Comparison of ENCODE assay signal across 8 cellular contexts in genomic region chr19:39506944-39507714, GRCh38. TPM values are rescaled to one million over a fixed set of nuclear protein-coding genes. Genes with fewer than 3 reads are reported as not detected.
DNase-seq lines count a peak whose midpoint lies in the region; ATAC-seq, FAIRE-seq and TF ChIP-seq lines count a peak whose summit lies in the region.

No MANE protein-coding gene starts in this region.

- FAIRE-seq in GM12878 (lab: Jason Lieb, UNC): peak; percentile 23

- peak overlapping the region; percentile 94 for H3K4me2 ChIP-seq in GM12878 (ENCODE audit: control insufficient read depth, insufficient read depth)

- BruUV-seq in GM12878 (replicated peaks; lab: Mats Ljungman, UMichigan): no TSS peak

- 6% methylated on average over 76 of the region's 96 CpGs for WGBS in GM12878 (ENCODE audit: insufficient coverage, insufficient replicate concordance, low lambda C conversion rate, missing lambda C conversion rate)

- H3K27ac ChIP-seq in HUES6 (ENCODE audit: low read depth, low read length) (no peak overlapping the region; the same call in 1 of the 2 replicates), SK-N-MC (no peak overlapping the region), GM12878 (ENCODE audit: control insufficient read depth, insufficient read depth) (no peak overlapping the region)

- peaks cover 74% of the 10 kb centered on the region for H3K27me3 ChIP-seq in HUES6 (ENCODE audit: control insufficient read depth, insufficient read depth, low read length)
- H3K27me3 ChIP-seq in GM12878 (replicated peaks in 1 of 2; ENCODE audit: control insufficient read depth in 2 of 2, insufficient read depth in 2 of 2, low read length in 1 of 2): no peaks in the 10 kb centered on the region; a peak in 1 of 4 replicates

- H3K9me3 ChIP-seq in HUES6 (ENCODE audit: control insufficient read depth, insufficient read depth, low read depth, low read length) (no peaks in the 10 kb centered on the region), SK-N-MC (ENCODE audit: low read depth, low read length) (no peaks in the 10 kb centered on the region), GM12878 (replicated peaks; ENCODE audit: control insufficient read depth, insufficient read depth, low read length) (no peaks in the 10 kb centered on the region; the same call in 2 of the 3 replicates)

- H3K4me3 ChIP-seq in HUES6 (ENCODE audit: low read depth, low read length) (peak overlapping the region; percentile 89), SK-N-MC (peak overlapping the region; percentile 86), GM12878 (peak overlapping the region; percentile 64; the same call in 1 of the 2 replicates)

- 0 out of 2 replicates have a peak, but pooled peaks have one; percentile 35 for TF ChIP-seq POLR2A in GM12878 (IDR thresholded peaks at IDR 0.05; ENCODE audit: low read depth, low read length)

- no peak for TF ChIP-seq EP300 in GM12878 (IDR thresholded peaks at IDR 0.05; ENCODE audit: borderline replicate concordance in 1 of 2, control insufficient read depth in 1 of 2, low read depth in 2 of 2, low read length in 2 of 2)

- no peak for TF ChIP-seq RAD21 in GM12878 (IDR thresholded peaks at IDR 0.05; ENCODE audit: insufficient read depth, low read depth, low read length)

- no peaks in the 10 kb centered on the region for H3K79me2 ChIP-seq in GM12878 (ENCODE audit: control insufficient read depth, insufficient read depth, low read length)

- intact Hi-C loops in GM12878 (cut with micrococcal nuclease; ENCODE audit: unreplicated experiment): no loop called here

- DNase-seq in DMS79 treated with DMSO at 0.1 percent for 48 hours (lab: John Stamatoyannopoulos, UW) (peak; percentile 86), SK-N-MC (ENCODE audit: low read depth, low spot score) (no peak), GM12878 (ENCODE audit: low read depth, low spot score) (no peak), inferior parietal cortex (ENCODE audit: extremely low spot score) (peak; percentile 37), NCI-H1436 (lab: John Stamatoyannopoulos, UW) (no peak)
- DNase-seq in stimulated activated CD4-positive, alpha-beta T cell treated with anti-CD3 and anti-CD28 coated beads, Interleukin-2, amount 100 ng/mL, for 48 hours: peak; percentile 53 to 54

- in situ Hi-C loops in GM12878 (cut with MboI): no loop called here

- RAD21 ChIA-PET in GM12878 (lab: Charles Lee; ENCODE audit: unreplicated experiment): no interaction called here

- no peaks in the 10 kb centered on the region for H4K20me1 ChIP-seq in GM12878 (ENCODE audit: control insufficient read depth, insufficient read depth)

- POLR2A ChIA-PET in GM12878 (lab: Charles Lee): no interaction called here

- H2AFZ ChIP-seq in GM12878 (ENCODE audit: control insufficient read depth, low read depth, low read length): peak overlapping the region; percentile 89

- H3K4me1 ChIP-seq in HUES6 (ENCODE audit: control insufficient read depth, insufficient read depth, low read length): peaks cover 5% of the 10 kb centered on the region; the same call in 1 of the 2 replicates
- H3K4me1 ChIP-seq in GM12878 (ENCODE audit: control insufficient read depth, insufficient read depth, low read length): peaks cover 8% of the 10 kb centered on the region; the same call in 1 of the 2 replicates

- SMC1A ChIA-PET in GM12878 (lab: Charles Lee; ENCODE audit: uncharacterized antibody, unreplicated experiment): no interaction called here

- peak; percentile 81 for ATAC-seq in GM12878
- no peak for ATAC-seq in HG03135 (IDR thresholded peaks at IDR 0.05; ENCODE audit: unreplicated experiment)

- H3K9ac ChIP-seq in HUES6 (ENCODE audit: low read length) (peak overlapping the region; percentile 63), SK-N-MC (ENCODE audit: insufficient read length) (peak overlapping the region; percentile 23), GM12878 (ENCODE audit: control insufficient read depth, insufficient read depth, low read length) (peak overlapping the region; percentile 50; the same call in 1 of the 2 replicates)

- TF ChIP-seq CTCF in GM12878 (IDR thresholded peaks at IDR 0.05 in 2 of 3, conservative IDR thresholded peaks at IDR 0.05 in 1 of 3; ENCODE audit: control insufficient read depth in 2 of 3, extremely low read depth in 1 of 3, insufficient read depth in 1 of 3, low read depth in 3 of 3, low read length in 3 of 3): no peak

- H3K36me3 ChIP-seq in HUES6 (ENCODE audit: control insufficient read depth, insufficient read depth, low read length) (peaks cover 5% of the 10 kb centered on the region; the same call in 1 of the 2 replicates), SK-N-MC (ENCODE audit: insufficient read depth, low read length) (no peaks in the 10 kb centered on the region), GM12878 (ENCODE audit: control insufficient read depth in 2 of 2, insufficient read depth in 2 of 2, low read length in 1 of 2) (no peaks in the 10 kb centered on the region)

- CTCF ChIA-PET in GM12878 (lab: Yijun Ruan, JAX): interaction anchor here (1.0 to 1.8 kb wide), 3 partner anchors 8 to 67 kb away, joined by 3 to 4 read pairs (median 4); no protein-coding TSS in a partner anchor

RNA-seq across cellular contexts. Expression of gene SELENOV, which starts 7.8 kb away (rescaled TPM):
- not detected in 2 replicates for total RNA-seq in GM12878 (2013; cell fraction: nucleolus; rRNA removed)
- total RNA-seq in GM12878 (2014; rRNA removed) (not detected in 2 replicates), GM12878 (2014; rRNA removed; fragmentation: Illumina TruSeq; extraction: Trizol) (not detected in 2 replicates), GM12878 (2021) (not detected in 2 replicates)
- not detected for polyA plus RNA-seq in GM12878 (2011; ENCODE audit: low read depth)
- polyA plus RNA-seq in GM12878 (2011; rRNA removed) (not detected in 2 replicates), GM12878 (2014; fragmentation: Illumina TruSeq; extraction: Trizol) (not detected in 2 replicates), GM12878 (2014; fragmentation: Nextera tagmentation; extraction: Ambion mirVana) (not detected), GM12878 (2014; rRNA removed) (not detected in 2 replicates), GM12878 (2016; fragmentation: Nextera tagmentation; extraction: Ambion mirVana) (not detected)
- polyA plus RNA-seq in GM12878 (2011; cell fraction: cytosol; rRNA removed): not detected in 2 replicates
- not detected in 2 replicates for polyA plus RNA-seq in GM12878 (2011; cell fraction: nucleus; rRNA removed)
- not detected in 2 replicates for polyA plus RNA-seq in GM12878 (2012)
- polyA minus RNA-seq in GM12878 (2011; rRNA and poly(A)+ RNA removed): not detected in 2 replicates
- not detected in 2 replicates for polyA minus RNA-seq in GM12878 (2011; cell fraction: cytosol; rRNA and poly(A)+ RNA removed)
- not detected in 2 replicates for polyA minus RNA-seq in GM12878 (2011; cell fraction: nucleus; rRNA and poly(A)+ RNA removed)

RNA-seq across cellular contexts. Expression of gene DLL3, which starts 8.4 kb away (rescaled TPM):
- total RNA-seq in GM12878 (2013; cell fraction: nucleolus; rRNA removed): 3.2 and 4.2 TPM in 2 replicates
- 1.5 and 2.0 TPM in 2 replicates for total RNA-seq in GM12878 (2014; rRNA removed)
- total RNA-seq in GM12878 (2014; rRNA removed; fragmentation: Illumina TruSeq; extraction: Trizol): 0.36 and 0.41 TPM in 2 replicates
- total RNA-seq in GM12878 (2021): 0.93 and 1.3 TPM in 2 replicates
- polyA plus RNA-seq in GM12878 (2011; ENCODE audit: low read depth): 0.18 TPM
- 0.58 and 0.64 TPM in 2 replicates for polyA plus RNA-seq in GM12878 (2011; rRNA removed)
- 1.2 and 1.3 TPM in 2 replicates for polyA plus RNA-seq in GM12878 (2011; cell fraction: cytosol; rRNA removed)
- polyA plus RNA-seq in GM12878 (2011; cell fraction: nucleus; rRNA removed): 2.0 and 2.1 TPM in 2 replicates
- polyA plus RNA-seq in GM12878 (2012): 0.58 and 0.62 TPM in 2 replicates
- 0.06 and 0.22 TPM in 2 replicates for polyA plus RNA-seq in GM12878 (2014; fragmentation: Illumina TruSeq; extraction: Trizol)
- polyA plus RNA-seq in GM12878 (2014; fragmentation: Nextera tagmentation; extraction: Ambion mirVana): under 1 TPM; 0.18 to 0.57 TPM
- polyA plus RNA-seq in GM12878 (2014; rRNA removed): 1.5 and 1.9 TPM in 2 replicates
- polyA plus RNA-seq in GM12878 (2016; fragmentation: Nextera tagmentation; extraction: Ambion mirVana): 1 to 10 TPM; 1.4 to 1.6 TPM
- 0.46 and 0.66 TPM in 2 replicates for polyA minus RNA-seq in GM12878 (2011; rRNA and poly(A)+ RNA removed)
- 1.0 TPM in 1 of 2 replicates, not detected in the other for polyA minus RNA-seq in GM12878 (2011; cell fraction: cytosol; rRNA and poly(A)+ RNA removed)
- polyA minus RNA-seq in GM12878 (2011; cell fraction: nucleus; rRNA and poly(A)+ RNA removed): 0.85 and 1.6 TPM in 2 replicates

RNA-seq across cellular contexts. Expression of gene EID2B, which starts 25.5 kb away (rescaled TPM):
- 8.1 and 9.0 TPM in 2 replicates for total RNA-seq in GM12878 (2013; cell fraction: nucleolus; rRNA removed)
- total RNA-seq in GM12878 (2014; rRNA removed) (4.1 and 5.5 TPM in 2 replicates), GM12878 (2014; rRNA removed; fragmentation: Illumina TruSeq; extraction: Trizol) (3.7 and 5.2 TPM in 2 replicates), GM12878 (2021) (3.9 and 4.3 TPM in 2 replicates)
- polyA plus RNA-seq in GM12878 (2011; ENCODE audit: low read depth): 0.89 TPM
- polyA plus RNA-seq in GM12878 (2011; rRNA removed) (5.0 and 5.1 TPM in 2 replicates), GM12878 (2014; fragmentation: Illumina TruSeq; extraction: Trizol) (1.4 and 2.9 TPM in 2 replicates), GM12878 (2014; fragmentation: Nextera tagmentation; extraction: Ambion mirVana) (1 to 10 TPM; 5.8 to 6.1 TPM), GM12878 (2014; rRNA removed) (8.8 and 10.1 TPM in 2 replicates), GM12878 (2016; fragmentation: Nextera tagmentation; extraction: Ambion mirVana) (1 to 10 TPM; 4.8 to 5.9 TPM)
- polyA plus RNA-seq in GM12878 (2011; cell fraction: cytosol; rRNA removed): 2.8 and 6.5 TPM in 2 replicates
- polyA plus RNA-seq in GM12878 (2011; cell fraction: nucleus; rRNA removed): 3.9 and 4.0 TPM in 2 replicates
- polyA plus RNA-seq in GM12878 (2012): 2.8 and 4.5 TPM in 2 replicates
- 1.6 and 2.4 TPM in 2 replicates for polyA minus RNA-seq in GM12878 (2011; rRNA and poly(A)+ RNA removed)
- 0.62 and 0.67 TPM in 2 replicates for polyA minus RNA-seq in GM12878 (2011; cell fraction: cytosol; rRNA and poly(A)+ RNA removed)
- 3.1 and 5.5 TPM in 2 replicates for polyA minus RNA-seq in GM12878 (2011; cell fraction: nucleus; rRNA and poly(A)+ RNA removed)

RNA-seq across cellular contexts. Expression of gene TIMM50, which starts 26.5 kb away (rescaled TPM):
- 49.3 and 62.8 TPM in 2 replicates for total RNA-seq in GM12878 (2013; cell fraction: nucleolus; rRNA removed)
- total RNA-seq in GM12878 (2014; rRNA removed): 106 and 113 TPM in 2 replicates
- 55.9 and 59.3 TPM in 2 replicates for total RNA-seq in GM12878 (2014; rRNA removed; fragmentation: Illumina TruSeq; extraction: Trizol)
- total RNA-seq in GM12878 (2021): 92.0 and 95.5 TPM in 2 replicates
- polyA plus RNA-seq in GM12878 (2011; ENCODE audit: low read depth): 26.5 TPM
- 93.2 and 106 TPM in 2 replicates for polyA plus RNA-seq in GM12878 (2011; rRNA removed)
- 119 and 144 TPM in 2 replicates for polyA plus RNA-seq in GM12878 (2011; cell fraction: cytosol; rRNA removed)
- 99.5 and 132 TPM in 2 replicates for polyA plus RNA-seq in GM12878 (2011; cell fraction: nucleus; rRNA removed)
- 46.8 and 66.1 TPM in 2 replicates for polyA plus RNA-seq in GM12878 (2012)
- polyA plus RNA-seq in GM12878 (2014; fragmentation: Illumina TruSeq; extraction: Trizol): 43.7 and 68.4 TPM in 2 replicates
- 10 to 100 TPM; 15.6 to 34.7 TPM for polyA plus RNA-seq in GM12878 (2014; fragmentation: Nextera tagmentation; extraction: Ambion mirVana)
- polyA plus RNA-seq in GM12878 (2014; rRNA removed): 109 and 112 TPM in 2 replicates
- polyA plus RNA-seq in GM12878 (2016; fragmentation: Nextera tagmentation; extraction: Ambion mirVana): 100 to 1,000 TPM; 133 to 146 TPM
- 62.7 and 88.2 TPM in 2 replicates for polyA minus RNA-seq in GM12878 (2011; rRNA and poly(A)+ RNA removed)
- 31.9 and 36.6 TPM in 2 replicates for polyA minus RNA-seq in GM12878 (2011; cell fraction: cytosol; rRNA and poly(A)+ RNA removed)
- 22.1 and 40.0 TPM in 2 replicates for polyA minus RNA-seq in GM12878 (2011; cell fraction: nucleus; rRNA and poly(A)+ RNA removed)

RNA-seq across cellular contexts. Expression of gene EID2, which starts 32.8 kb away (rescaled TPM):
- 3.4 and 4.0 TPM in 2 replicates for total RNA-seq in GM12878 (2013; cell fraction: nucleolus; rRNA removed)
- total RNA-seq in GM12878 (2014; rRNA removed): 9.0 and 11.3 TPM in 2 replicates
- total RNA-seq in GM12878 (2014; rRNA removed; fragmentation: Illumina TruSeq; extraction: Trizol): 5.9 and 7.0 TPM in 2 replicates
- 9.6 and 9.7 TPM in 2 replicates for total RNA-seq in GM12878 (2021)
- polyA plus RNA-seq in GM12878 (2011; ENCODE audit: low read depth): 3.4 TPM
- 4.8 and 7.2 TPM in 2 replicates for polyA plus RNA-seq in GM12878 (2011; rRNA removed)
- polyA plus RNA-seq in GM12878 (2011; cell fraction: cytosol; rRNA removed): 2.7 and 4.5 TPM in 2 replicates
- polyA plus RNA-seq in GM12878 (2011; cell fraction: nucleus; rRNA removed): 4.8 and 5.7 TPM in 2 replicates
- polyA plus RNA-seq in GM12878 (2012): 5.6 and 7.8 TPM in 2 replicates
- polyA plus RNA-seq in GM12878 (2014; fragmentation: Illumina TruSeq; extraction: Trizol): 5.8 and 7.0 TPM in 2 replicates
- 1 to 10 TPM; 2.7 to 4.4 TPM for polyA plus RNA-seq in GM12878 (2014; fragmentation: Nextera tagmentation; extraction: Ambion mirVana)
- polyA plus RNA-seq in GM12878 (2014; rRNA removed): 11.4 and 15.5 TPM in 2 replicates
- 10 to 100 TPM in 1 of 2 experiments, 1 to 10 TPM in 1; 1.6 to 10.4 TPM for polyA plus RNA-seq in GM12878 (2016; fragmentation: Nextera tagmentation; extraction: Ambion mirVana)
- 2.0 and 2.6 TPM in 2 replicates for polyA minus RNA-seq in GM12878 (2011; rRNA and poly(A)+ RNA removed)
- polyA minus RNA-seq in GM12878 (2011; cell fraction: cytosol; rRNA and poly(A)+ RNA removed): 2.7 and 2.8 TPM in 2 replicates
- 1.5 and 3.2 TPM in 2 replicates for polyA minus RNA-seq in GM12878 (2011; cell fraction: nucleus; rRNA and poly(A)+ RNA removed)

Comparison
In these comparisons a context has a peak if more than half of its experiments do, and no peak if none do; other contexts are left out.
1. DNase-seq: peak in DMS79 treated with DMSO at 0.1 percent for 48 hours (single experiment), inferior parietal cortex (single experiment) and stimulated activated CD4-positive, alpha-beta T cell treated with anti-CD3 and anti-CD28 coated beads, Interleukin-2, amount 100 ng/mL, for 48 hours (2 of 2); none in SK-N-MC (single experiment), GM12878 (single experiment) and NCI-H1436 (single experiment).
2. Peak in every context shown above with its lines, with median percentiles within 50 percentile points of each other: H3K4me3 ChIP-seq and H3K9ac ChIP-seq.